16 cellular contexts compared by ENCODE assay signal in genomic region chrX:140661657-140662056, GRCh38. TPM values are rescaled to one million over a fixed set of nuclear protein-coding genes. Genes with fewer than 3 reads are reported as not detected.
DNase-seq lines count a peak whose midpoint lies in the region; ATAC-seq and TF ChIP-seq lines count a peak whose summit lies in the region.
"Had no signal": no experiment of that assay in that cellular context is flagged by ENCODE, and none has a peak within 500 bp of the region (broad histone marks: within the 10 kb centered on the region; RNA-seq: fewer than 3 reads in every experiment).

No MANE protein-coding gene starts in this region.

- TF ChIP-seq CTCF in brain (conservative IDR thresholded peaks at IDR 0.05), result peak; percentile 51 to 60

- H3K27ac Mint-ChIP-seq in brain, result peak overlapping the region in 1 of 5 experiments; percentile 18
- H3K27ac Mint-ChIP-seq: IgD-negative memory B cell, natural killer cell, T-helper 17 cell had no signal

- H3K4me3 Mint-ChIP-seq in brain, result no peak overlapping the region
- H3K4me3 Mint-ChIP-seq: IgD-negative memory B cell, natural killer cell, T-helper 17 cell had no signal

- no peaks in the 10 kb centered on the region for H3K4me1 Mint-ChIP-seq in brain
- H3K4me1 Mint-ChIP-seq: natural killer cell, T-helper 17 cell had no signal

- TF ChIP-seq EP300 in Ishikawa (IDR thresholded peaks at IDR 0.05; ENCODE audit: borderline replicate concordance), result no peak

- DNase-seq in Ammon's horn (ENCODE audit: low spot score), result peak; percentile 23
- peak; percentile 6 for DNase-seq in myocyte (ENCODE audit: low read depth)
- DNase-seq in NCI-H774 (lab: John Stamatoyannopoulos, UW), result no peak
- DNase-seq in stimulated activated CD4-positive, alpha-beta T cell treated with anti-CD3 and anti-CD28 coated beads, Interleukin-4, amount 100 ng/mL, for 4 hours, result no peak
- DNase-seq in left colon, result no peak
- DNase-seq in HuH-7 (ENCODE audit: low spot score), result no peak
- DNase-seq: activated CD4-positive, alpha-beta T cell treated with anti-CD3 and anti-CD28 coated beads, Interleukin-2, amount 50 U/mL, for 4 hours; activated effector memory CD4-positive, alpha-beta T cell treated with Interleukin-2 at 50 U/mL for 16 hours; BE2C; central memory CD4-positive, alpha-beta T cell; natural killer cell; spleen; T-helper 17 cell had no signal

- ATAC-seq in left colon, result no peak
- ATAC-seq: natural killer cell, T-helper 17 cell had no signal

- peaks cover 5% of the 10 kb centered on the region for H3K27me3 Mint-ChIP-seq in brain
- H3K27me3 Mint-ChIP-seq: IgD-negative memory B cell, T-helper 17 cell had no signal

- H3K9me3 Mint-ChIP-seq in brain, result no peaks in the 10 kb centered on the region
- H3K9me3 Mint-ChIP-seq: IgD-negative memory B cell, natural killer cell had no signal

- H3K36me3 Mint-ChIP-seq in brain, result no peaks in the 10 kb centered on the region
- H3K36me3 Mint-ChIP-seq: IgD-negative memory B cell, natural killer cell had no signal

- intact Hi-C loops in left colon (cut with DNase I, micrococcal nuclease), result no loop called here

- TF ChIP-seq RAD21 in Ishikawa (IDR thresholded peaks at IDR 0.05; ENCODE audit: low read depth), result peak; percentile 48

TF ChIP-seq in Ishikawa, 13 proteins besides CTCF, POLR2A, EP300 and RAD21:
- no peak for TF ChIP-seq REST (IDR thresholded peaks at IDR 0.05; ENCODE audit: low read depth)
- TF ChIP-seq CEBPB (IDR thresholded peaks at IDR 0.05), result no peak
- no peak for TF ChIP-seq CREB1 (IDR thresholded peaks at IDR 0.05; ENCODE audit: low read depth)
- no peak for TF ChIP-seq EGR1 (IDR thresholded peaks at IDR 0.05)
- TF ChIP-seq YY1 (IDR thresholded peaks at IDR 0.05; ENCODE audit: low read depth), result no peak
- no peak for TF ChIP-seq TEAD4 (IDR thresholded peaks at IDR 0.05)
- no peak for TF ChIP-seq MAX (IDR thresholded peaks at IDR 0.05)
- TF ChIP-seq FOXM1 (IDR thresholded peaks at IDR 0.05; ENCODE audit: borderline replicate concordance, low read depth), result no peak
- TF ChIP-seq TAF1 (IDR thresholded peaks at IDR 0.05; ENCODE audit: low read depth), result no peak
- no peak for TF ChIP-seq USF1 (IDR thresholded peaks at IDR 0.05)
- no peak for TF ChIP-seq NFIC (IDR thresholded peaks at IDR 0.05)
- TF ChIP-seq ZBTB7A (IDR thresholded peaks at IDR 0.05; ENCODE audit: low read depth), result no peak
- TF ChIP-seq TCF12 (IDR thresholded peaks at IDR 0.05; ENCODE audit: low read depth), result no peak

RNA-seq across cellular contexts. Expression of gene LINC00632, which starts 47.9 kb away (rescaled TPM):
- 3.9 TPM for polyA plus RNA-seq in brain (ENCODE audit: insufficient read depth, low read depth, low replicate concordance)
- total RNA-seq in myocyte (11.6 and 18.6 TPM in 2 replicates), left colon (10 to 100 TPM; 32.1 to 72.8 TPM)
- polyA plus RNA-seq in myocyte (2012), result 37.1 TPM
- polyA plus RNA-seq: IgD-negative memory B cell had no signal

Comparison
In these comparisons a context has a peak if more than half of its experiments do, and no peak if none do; other contexts are left out.
1. DNase-seq: peak in Ammon's horn (single experiment) and myocyte (single experiment); none in NCI-H774 (single experiment), stimulated activated CD4-positive, alpha-beta T cell treated with anti-CD3 and anti-CD28 coated beads, Interleukin-4, amount 100 ng/mL, for 4 hours (0 of 2), left colon (0 of 2) and HuH-7 (single experiment).